In the genomic region with DNA sequence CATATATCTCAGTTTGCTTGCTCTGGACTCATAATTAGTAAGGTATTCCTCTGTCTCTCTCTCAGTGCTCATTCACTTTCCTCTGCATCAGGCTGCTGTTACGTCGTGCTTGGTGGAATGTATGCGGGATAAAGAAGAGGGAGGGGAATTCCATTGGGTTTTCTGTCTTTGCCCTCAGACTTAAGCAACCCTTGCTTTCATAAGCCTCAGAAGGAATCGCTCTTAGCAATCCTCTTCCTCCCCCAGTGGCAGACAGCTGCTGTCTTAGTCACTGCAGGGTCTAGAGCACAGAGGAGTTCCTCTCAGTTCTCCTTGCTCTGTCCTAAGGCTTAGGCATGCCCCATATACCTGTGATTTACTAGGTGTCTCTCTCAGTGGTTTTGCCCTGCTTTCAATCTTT, we compare ENCODE assay signal across 9 cellular contexts. TPM values are rescaled to one million over a fixed set of nuclear protein-coding genes. Genes with fewer than 3 reads are reported as not detected.
DNase-seq lines count a peak whose midpoint lies in the region; ATAC-seq and TF ChIP-seq lines count a peak whose summit lies in the region.
"Had no signal": no experiment of that assay in that cellular context is flagged by ENCODE, and none has a peak within 500 bp of the region (broad histone marks: within the 10 kb centered on the region; RNA-seq: fewer than 3 reads in every experiment).

No MANE protein-coding gene starts in this region.

- no peaks in the 10 kb centered on the region for H3K27me3 ChIP-seq in endodermal cell (ENCODE audit: control insufficient read depth, insufficient read depth, low read length, poor library complexity, severe bottlenecking)

- no peaks in the 10 kb centered on the region for H3K36me3 Mint-ChIP-seq in endodermal cell (ENCODE audit: low read depth)
- H3K36me3 Mint-ChIP-seq in immature natural killer cell: no peaks in the 10 kb centered on the region
- H3K36me3 Mint-ChIP-seq in activated T-helper 2 cell treated with anti-CD3 and anti-CD28 coated beads, Interferon-gamma antibody, Interleukin-2, Interleukin-4, amounts not matched to agents 10 μg/mL and 5 μg/mL and 100 μg/mL, durations not matched to agents 14 hours and 24 hours and 36 hours (ENCODE audit: low read depth): no peaks in the 10 kb centered on the region
- H3K36me3 Mint-ChIP-seq: brain had no signal

- peaks cover 3% of the 10 kb centered on the region for H3K4me1 Mint-ChIP-seq in endodermal cell
- no peaks in the 10 kb centered on the region for H3K4me1 Mint-ChIP-seq in immature natural killer cell
- no peaks in the 10 kb centered on the region for H3K4me1 Mint-ChIP-seq in activated T-helper 2 cell treated with anti-CD3 and anti-CD28 coated beads, Interferon-gamma antibody, Interleukin-2, Interleukin-4, amounts not matched to agents 10 μg/mL and 5 μg/mL and 100 μg/mL, durations not matched to agents 14 hours and 24 hours and 36 hours (ENCODE audit: low read depth)

- no peak overlapping the region for H3K27ac ChIP-seq in endodermal cell (ENCODE audit: low read depth, low read length)

- peak; percentile 47 for TF ChIP-seq CTCF in endodermal cell (conservative IDR thresholded peaks at IDR 0.05)

- H3K9ac ChIP-seq in endodermal cell (ENCODE audit: extremely low read depth, low read length, poor library complexity, severe bottlenecking): no peak overlapping the region

- H3K9me3 ChIP-seq in endodermal cell (ENCODE audit: control insufficient read depth, low read length): no peaks in the 10 kb centered on the region

- H3K9me3 Mint-ChIP-seq in endodermal cell: peaks cover 1% of the 10 kb centered on the region
- H3K9me3 Mint-ChIP-seq in immature natural killer cell: peaks cover 0 to 9% (median 6%) of the 10 kb centered on the region in 6 donors
- H3K9me3 Mint-ChIP-seq in activated T-helper 2 cell treated with anti-CD3 and anti-CD28 coated beads, Interferon-gamma antibody, Interleukin-2, Interleukin-4, amounts not matched to agents 10 μg/mL and 5 μg/mL and 100 μg/mL, durations not matched to agents 14 hours and 24 hours and 36 hours: peaks cover 6% of the 10 kb centered on the region

- no peaks in the 10 kb centered on the region for H3K36me3 ChIP-seq in endodermal cell (ENCODE audit: control insufficient read depth, insufficient read depth, low read length)

- peak; percentile 98 for ATAC-seq in GM19351 (IDR thresholded peaks at IDR 0.05; ENCODE audit: unreplicated experiment)
- peak; percentile 83 for ATAC-seq in HG03139 (IDR thresholded peaks at IDR 0.05; ENCODE audit: unreplicated experiment)

- no peak overlapping the region for H3K4me3 ChIP-seq in endodermal cell (ENCODE audit: low read length)

- intact Hi-C loops in activated T-helper 2 cell treated with anti-CD3 and anti-CD28 coated beads, Interferon-gamma antibody, Interleukin-2, Interleukin-4, amounts not matched to agents 10 μg/mL and 5 μg/mL and 100 μg/mL, durations not matched to agents 14 hours and 24 hours and 36 hours (cut with micrococcal nuclease): no loop called here

- DNase-seq in AG08395 (ENCODE audit: low spot score) (peak; percentile 55), endodermal cell (peak; percentile 69), NCI-H524 (lab: John Stamatoyannopoulos, UW) (no peak), NK-92 (lab: John Stamatoyannopoulos, UW; ENCODE audit: unreplicated experiment) (no peak), immature natural killer cell (no peak)
- no peak for DNase-seq in activated T-helper 2 cell treated with anti-CD3 and anti-CD28 coated beads, Interferon-gamma antibody, Interleukin-2, Interleukin-4, amounts not matched to agents 10 μg/mL and 5 μg/mL and 100 μg/mL, durations not matched to agents 14 hours and 24 hours and 36 hours (ENCODE audit: low spot score)

- H3K27ac Mint-ChIP-seq in endodermal cell (no peak overlapping the region), immature natural killer cell (no peak overlapping the region)
- no peak overlapping the region for H3K27ac Mint-ChIP-seq in activated T-helper 2 cell treated with anti-CD3 and anti-CD28 coated beads, Interferon-gamma antibody, Interleukin-2, Interleukin-4, amounts not matched to agents 10 μg/mL and 5 μg/mL and 100 μg/mL, durations not matched to agents 14 hours and 24 hours and 36 hours
- H3K27ac Mint-ChIP-seq: brain had no signal

- 20 to 45% methylated on average over 1 to 4 of the region's 4 CpGs for WGBS in endodermal cell (ENCODE audit: insufficient coverage in 1 of 2, insufficient read length in 1 of 2), 2 experiments

- peaks cover 3% of the 10 kb centered on the region for H3K4me1 ChIP-seq in endodermal cell (ENCODE audit: control insufficient read depth, insufficient read depth, low read length)

- H3K27me3 Mint-ChIP-seq in endodermal cell (ENCODE audit: insufficient read depth) (no peaks in the 10 kb centered on the region), immature natural killer cell (ENCODE audit: low read depth in 3 of 3) (peaks cover 0 to 5% (median 2%) of the 10 kb centered on the region in 3 donors)
- H3K27me3 Mint-ChIP-seq in activated T-helper 2 cell treated with anti-CD3 and anti-CD28 coated beads, Interferon-gamma antibody, Interleukin-2, Interleukin-4, amounts not matched to agents 10 μg/mL and 5 μg/mL and 100 μg/mL, durations not matched to agents 14 hours and 24 hours and 36 hours (ENCODE audit: low read depth): no peaks in the 10 kb centered on the region
- H3K27me3 Mint-ChIP-seq: brain had no signal

- H3K4me3 Mint-ChIP-seq in endodermal cell: no peak overlapping the region
- H3K4me3 Mint-ChIP-seq in immature natural killer cell: no peak overlapping the region
- H3K4me3 Mint-ChIP-seq in activated T-helper 2 cell treated with anti-CD3 and anti-CD28 coated beads, Interferon-gamma antibody, Interleukin-2, Interleukin-4, amounts not matched to agents 10 μg/mL and 5 μg/mL and 100 μg/mL, durations not matched to agents 14 hours and 24 hours and 36 hours (ENCODE audit: low read depth): no peak overlapping the region
- H3K4me3 Mint-ChIP-seq: brain had no signal

RNA-seq across cellular contexts. Expression of a gene that starts 19.1 kb away (rescaled TPM):
- 1 to 10 TPM in 1 of 2 donors, not detected in 1; 1.2 TPM for total RNA-seq in endodermal cell
- polyA plus RNA-seq in endodermal cell (2013, experiment 1 of 2): 0.50 TPM
- 0.46 TPM for polyA plus RNA-seq in endodermal cell (2013, experiment 2 of 2)
- polyA plus RNA-seq in immature natural killer cell: not detected
- total RNA-seq in activated T-helper 2 cell treated with anti-CD3 and anti-CD28 coated beads, Interferon-gamma antibody, Interleukin-2, Interleukin-4, amounts not matched to agents 10 μg/mL and 5 μg/mL and 100 μg/mL, durations not matched to agents 14 hours and 24 hours and 36 hours: not detected in 2 replicates

RNA-seq across cellular contexts. Expression of a gene that starts 52.2 kb away (rescaled TPM):
- total RNA-seq in endodermal cell: 10 to 100 TPM in 1 of 2 donors, 1 to 10 TPM in 1; 8.9 to 14.5 TPM
- polyA plus RNA-seq in endodermal cell (2013, experiment 1 of 2): 24.2 TPM
- 25.8 TPM for polyA plus RNA-seq in endodermal cell (2013, experiment 2 of 2)
- polyA plus RNA-seq in immature natural killer cell: 10 to 100 TPM; 19.2 to 29.8 (median 28.9) TPM
- total RNA-seq in activated T-helper 2 cell treated with anti-CD3 and anti-CD28 coated beads, Interferon-gamma antibody, Interleukin-2, Interleukin-4, amounts not matched to agents 10 μg/mL and 5 μg/mL and 100 μg/mL, durations not matched to agents 14 hours and 24 hours and 36 hours: 15.1 and 15.5 TPM in 2 replicates

Comparison
In these comparisons a context has a peak if more than half of its experiments do, and no peak if none do; other contexts are left out.
1. DNase-seq: peak in AG08395 (single experiment) and endodermal cell (single experiment); none in NCI-H524 (0 of 2), NK-92 (single experiment), immature natural killer cell (0 of 3) and activated T-helper 2 cell treated with anti-CD3 and anti-CD28 coated beads, Interferon-gamma antibody, Interleukin-2, Interleukin-4, amounts not matched to agents 10 μg/mL and 5 μg/mL and 100 μg/mL, durations not matched to agents 14 hours and 24 hours and 36 hours (single experiment).